Comparison of ENCODE assay signal across 1 cellular context in genomic region chr17:49200423-49201083, GRCh38.
TF ChIP-seq lines count a peak whose summit lies in the region.

No MANE protein-coding gene starts in this region.

TF ChIP-seq in endothelial cell of umbilical vein, 7 proteins besides CTCF, POLR2A, EP300 and RAD21:
- TF ChIP-seq GATA2 (IDR thresholded peaks at IDR 0.05; ENCODE audit: insufficient read depth, insufficient read length, low read depth, low read length) (no peak), POLR2AphosphoS5 (IDR thresholded peaks at IDR 0.05; ENCODE audit: insufficient read depth, low read depth, low read length) (no peak), JUN (IDR thresholded peaks at IDR 0.05; ENCODE audit: borderline replicate concordance, insufficient read depth, insufficient read length, low read depth) (no peak), EZH2 (IDR thresholded peaks at IDR 0.05; ENCODE audit: borderline replicate concordance, low read depth, low read length, severe bottlenecking) (no peak), MYC (IDR thresholded peaks at IDR 0.05; ENCODE audit: low read depth, low read length) (no peak), FOS (IDR thresholded peaks at IDR 0.05; ENCODE audit: borderline replicate concordance, insufficient read depth, low read length) (no peak)
- TF ChIP-seq, protein P1, sequence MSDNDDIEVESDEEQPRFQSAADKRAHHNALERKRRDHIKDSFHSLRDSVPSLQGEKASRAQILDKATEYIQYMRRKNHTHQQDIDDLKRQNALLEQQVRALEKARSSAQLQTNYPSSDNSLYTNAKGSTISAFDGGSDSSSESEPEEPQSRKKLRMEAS (IDR thresholded peaks at IDR 0.05; ENCODE audit: insufficient read depth, insufficient read length): no peak
